ENCODE assay signal across 33 cellular contexts in the genomic region with DNA sequence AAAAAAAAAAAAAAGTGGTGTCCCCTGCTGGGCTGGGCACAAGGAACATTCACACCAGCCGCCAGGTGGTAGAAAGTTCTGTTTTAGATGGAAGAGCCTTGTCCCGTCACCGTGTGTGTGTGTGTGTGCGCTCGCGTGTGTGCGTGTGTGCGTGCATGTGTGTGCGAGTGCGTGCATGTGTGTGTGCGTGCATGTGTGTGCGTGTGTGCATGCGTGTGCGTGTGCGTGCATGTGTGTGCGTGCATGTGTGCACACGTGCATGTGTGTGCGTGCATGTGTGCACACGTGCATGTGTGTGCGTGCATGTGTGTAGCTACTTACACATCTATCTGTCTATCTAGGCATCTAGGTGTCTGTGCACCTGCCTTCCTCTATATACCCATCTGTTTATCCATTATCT.
"Had no signal": no experiment of that assay in that cellular context is flagged by ENCODE, and none has a peak within 500 bp of the region (broad histone marks: within the 10 kb centered on the region; RNA-seq: fewer than 3 reads in every experiment).

No MANE protein-coding gene starts in this region.

- H3K4me3 ChIP-seq: esophagus muscularis mucosa, gastrocnemius medialis, heart left ventricle had no signal

- H3K27ac Mint-ChIP-seq: activated CD4-positive, alpha-beta memory T cell treated with anti-CD3 and anti-CD28 coated beads for 36 hours; activated CD4-positive, alpha-beta T cell treated with anti-CD3 and anti-CD28 coated beads for 36 hours; activated CD4-positive, alpha-beta T cell treated with anti-CD3 and anti-CD28 coated beads, Interleukin-2, amount 10 ng/mL, durations not matched to agents 24 days and 14 days; activated CD8-positive, alpha-beta memory T cell treated with anti-CD3 and anti-CD28 coated beads, Interleukin-2, amount 10 ng/mL, durations not matched to agents 7 days and 5 days; activated CD8-positive, alpha-beta T cell treated with anti-CD3 and anti-CD28 coated beads, Interleukin-2, amount 10 ng/mL, durations not matched to agents 7 days and 5 days; activated naive CD8-positive, alpha-beta T cell; activated T-helper 1 cell treated with anti-CD3 and anti-CD28 coated beads, Interleukin-12 subunit alpha, Interleukin-12 subunit beta, Interleukin-2, Interleukin-4 antibody, amounts not matched to agents 30 ng/mL and 10 ng/mL and 1 ng/mL, durations not matched to agents 14 hours and 24 hours and 36 hours; activated T-helper 2 cell treated with anti-CD3 and anti-CD28 coated beads, Interferon-gamma antibody, Interleukin-2, Interleukin-4, amounts not matched to agents 10 μg/mL and 5 μg/mL and 100 μg/mL, durations not matched to agents 14 hours and 24 hours and 36 hours; effector memory CD8-positive, alpha-beta T cell had no signal

- H3K4me1 Mint-ChIP-seq: activated CD4-positive, alpha-beta T cell treated with anti-CD3 and anti-CD28 coated beads for 36 hours; activated CD4-positive, alpha-beta T cell treated with anti-CD3 and anti-CD28 coated beads, Interleukin-2, amount 10 ng/mL, durations not matched to agents 24 days and 14 days; activated CD8-positive, alpha-beta memory T cell treated with anti-CD3 and anti-CD28 coated beads, Interleukin-2, amount 10 ng/mL, durations not matched to agents 7 days and 5 days; central memory CD8-positive, alpha-beta T cell had no signal

- H3K27me3 ChIP-seq: brain microvascular endothelial cell, foreskin keratinocyte had no signal

- H3K9me3 Mint-ChIP-seq: activated CD4-positive, alpha-beta T cell treated with anti-CD3 and anti-CD28 coated beads, Interleukin-2, amount 10 ng/mL, durations not matched to agents 24 days and 14 days; activated T-helper 1 cell treated with anti-CD3 and anti-CD28 coated beads, Interleukin-12 subunit alpha, Interleukin-12 subunit beta, Interleukin-2, Interleukin-4 antibody, amounts not matched to agents 30 ng/mL and 10 ng/mL and 1 ng/mL, durations not matched to agents 14 hours and 24 hours and 36 hours; activated T-helper 2 cell treated with anti-CD3 and anti-CD28 coated beads, Interferon-gamma antibody, Interleukin-2, Interleukin-4, amounts not matched to agents 10 μg/mL and 5 μg/mL and 100 μg/mL, durations not matched to agents 14 hours and 24 hours and 36 hours; central memory CD8-positive, alpha-beta T cell; effector memory CD8-positive, alpha-beta T cell had no signal

- ATAC-seq: activated CD4-positive, alpha-beta T cell treated with anti-CD3 and anti-CD28 coated beads for 36 hours; activated CD8-positive, alpha-beta memory T cell treated with anti-CD3 and anti-CD28 coated beads, Interleukin-2, amount 10 ng/mL, durations not matched to agents 7 days and 5 days; activated CD8-positive, alpha-beta T cell treated with anti-CD3 and anti-CD28 coated beads, Interleukin-2, amount 10 ng/mL, durations not matched to agents 7 days and 5 days; effector memory CD8-positive, alpha-beta T cell; foreskin keratinocyte; gastrocnemius medialis; heart left ventricle had no signal

- H3K36me3 Mint-ChIP-seq: activated CD4-positive, alpha-beta memory T cell treated with anti-CD3 and anti-CD28 coated beads for 36 hours; activated CD8-positive, alpha-beta memory T cell treated with anti-CD3 and anti-CD28 coated beads, Interleukin-2, amount 10 ng/mL, durations not matched to agents 7 days and 5 days; activated naive CD8-positive, alpha-beta T cell had no signal

- FAIRE-seq: astrocyte, bronchial epithelial cell, colon had no signal

- H3K36me3 ChIP-seq: brain microvascular endothelial cell, esophagus muscularis mucosa, gastrocnemius medialis, heart left ventricle had no signal

- H3K27me3 Mint-ChIP-seq: activated CD4-positive, alpha-beta T cell treated with anti-CD3 and anti-CD28 coated beads for 36 hours; activated CD4-positive, alpha-beta T cell treated with anti-CD3 and anti-CD28 coated beads, Interleukin-2, amount 10 ng/mL, durations not matched to agents 24 days and 14 days had no signal

- H3K27ac ChIP-seq: brain microvascular endothelial cell, esophagus muscularis mucosa, foreskin keratinocyte, gastrocnemius medialis, heart left ventricle had no signal

- H3K9me3 ChIP-seq: gastrocnemius medialis had no signal

- H3K4me3 Mint-ChIP-seq: activated CD4-positive, alpha-beta memory T cell treated with anti-CD3 and anti-CD28 coated beads for 36 hours; activated CD4-positive, alpha-beta T cell treated with anti-CD3 and anti-CD28 coated beads for 36 hours; activated CD4-positive, alpha-beta T cell treated with anti-CD3 and anti-CD28 coated beads, Interleukin-2, amount 10 ng/mL, durations not matched to agents 24 days and 14 days; activated CD8-positive, alpha-beta memory T cell treated with anti-CD3 and anti-CD28 coated beads, Interleukin-2, amount 10 ng/mL, durations not matched to agents 7 days and 5 days; activated CD8-positive, alpha-beta T cell treated with anti-CD3 and anti-CD28 coated beads, Interleukin-2, amount 10 ng/mL, durations not matched to agents 7 days and 5 days; activated naive CD8-positive, alpha-beta T cell; activated T-helper 1 cell treated with anti-CD3 and anti-CD28 coated beads, Interleukin-12 subunit alpha, Interleukin-12 subunit beta, Interleukin-2, Interleukin-4 antibody, amounts not matched to agents 30 ng/mL and 10 ng/mL and 1 ng/mL, durations not matched to agents 14 hours and 24 hours and 36 hours; central memory CD8-positive, alpha-beta T cell; effector memory CD8-positive, alpha-beta T cell had no signal

- H3K4me1 ChIP-seq: foreskin keratinocyte, gastrocnemius medialis, heart left ventricle had no signal

- DNase-seq: activated CD4-positive, alpha-beta memory T cell treated with anti-CD3 and anti-CD28 coated beads for 36 hours; activated CD4-positive, alpha-beta T cell treated with anti-CD3 and anti-CD28 coated beads for 36 hours; activated CD4-positive, alpha-beta T cell treated with anti-CD3 and anti-CD28 coated beads, Interleukin-2, amount 10 ng/mL, durations not matched to agents 24 days and 14 days; activated CD4-positive, CD25-positive, alpha-beta regulatory T cell; activated CD4-positive, CD25-positive, alpha-beta regulatory T cell treated with anti-CD3 and anti-CD28 coated beads, Interleukin-2, amount 50 U/mL, for 72 hours; activated CD8-positive, alpha-beta memory T cell treated with anti-CD3 and anti-CD28 coated beads, Interleukin-2, amount 10 ng/mL, durations not matched to agents 7 days and 5 days; activated CD8-positive, alpha-beta memory T cell treated with anti-CD3 and anti-CD28 coated beads, Interleukin-2, amount 50 U/mL, for 4 hours; activated CD8-positive, alpha-beta T cell treated with anti-CD3 and anti-CD28 coated beads, Interleukin-2, amount 10 ng/mL, durations not matched to agents 7 days and 5 days; activated effector memory CD4-positive, alpha-beta T cell treated with anti-CD3 and anti-CD28 coated beads, Interleukin-2, amount 50 U/mL, for 16 hours; activated naive CD4-positive, alpha-beta T cell treated with anti-CD3 and anti-CD28 coated beads, Interleukin-2, amount 50 U/mL, for 16 hours; activated T-cell treated with anti-CD3 and anti-CD28 coated beads, Interleukin-2, amount 50 U/mL, for 1 hour; activated T-cell treated with anti-CD3 and anti-CD28 coated beads, Interleukin-2, amount 50 U/mL, for 48 hours; amniotic stem cell; anterior cingulate cortex; brain microvascular endothelial cell; cortex of kidney; dermis blood vessel endothelial cell; effector CD4-positive, alpha-beta T cell; effector memory CD8-positive, alpha-beta T cell; erythroblast; foreskin keratinocyte; gastrocnemius medialis; glutamatergic neuron; heart left ventricle; T-helper 2 cell had no signal
